ENCODE assay signal across 9 cellular contexts in the genomic region with DNA sequence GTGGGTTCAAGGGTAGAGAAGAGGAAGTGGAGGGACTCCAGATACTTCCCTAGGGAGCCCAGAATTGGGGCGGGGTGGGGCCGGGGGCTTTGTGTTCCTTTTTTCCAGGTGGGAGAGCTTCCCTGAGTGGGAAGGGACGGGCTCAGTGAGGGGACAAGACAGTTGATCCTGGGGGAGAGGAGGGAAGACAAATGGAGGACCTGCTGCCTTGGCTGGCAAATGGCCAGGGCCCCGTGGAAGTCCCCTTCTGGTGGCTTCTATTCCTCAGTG. TPM values are rescaled to one million over a fixed set of nuclear protein-coding genes. Genes with fewer than 3 reads are reported as not detected.
A peak's percentile ranks its signal among the peaks of the same experiment; 100 is the strongest.
DNase-seq lines count a peak whose midpoint lies in the region; ATAC-seq and TF ChIP-seq lines count a peak whose summit lies in the region.
"Had no signal": no experiment of that assay in that cellular context is flagged by ENCODE, and none has a peak within 500 bp of the region (broad histone marks: within the 10 kb centered on the region; RNA-seq: fewer than 3 reads in every experiment).

No MANE protein-coding gene starts in this region.

- peaks cover 16% of the 10 kb centered on the region for H3K27me3 Mint-ChIP-seq in activated naive CD4-positive, alpha-beta T cell treated with anti-CD3 and anti-CD28 coated beads, Interleukin-2, amount 10 ng/mL, durations not matched to agents 7 days and 5 days

- peak overlapping the region in 1 of 3 donors; percentile 98 for H3K4me3 ChIP-seq in right lobe of liver
- H3K4me3 ChIP-seq in tibial nerve = peak overlapping the region in 2 of 4 donors; percentile 73 to 89
- H3K4me3 ChIP-seq in hepatocyte = no peak overlapping the region
- H3K4me3 ChIP-seq: A549 had no signal

- H3K9me3 Mint-ChIP-seq in activated naive CD4-positive, alpha-beta T cell treated with anti-CD3 and anti-CD28 coated beads, Interleukin-2, amount 10 ng/mL, durations not matched to agents 7 days and 5 days = no peaks in the 10 kb centered on the region

- no peak overlapping the region for H3K4me2 ChIP-seq in hepatocyte

- no peaks in the 10 kb centered on the region for H3K9me2 ChIP-seq in hepatocyte (replicated peaks; ENCODE audit: insufficient read depth)

- H4K20me1 ChIP-seq in hepatocyte (ENCODE audit: insufficient read depth, poor library complexity, severe bottlenecking) = no peaks in the 10 kb centered on the region

- no peak for TF ChIP-seq EP300 in tibial nerve (IDR thresholded peaks at IDR 0.05)

- H3K9me3 ChIP-seq in right lobe of liver = no peaks in the 10 kb centered on the region
- H3K9me3 ChIP-seq in tibial nerve = no peaks in the 10 kb centered on the region
- no peaks in the 10 kb centered on the region for H3K9me3 ChIP-seq in hepatocyte (ENCODE audit: low read depth)
- H3K9me3 ChIP-seq: A549 had no signal

- intact Hi-C loops in right lobe of liver (cut with DNase I) = no loop called here

- ATAC-seq in right lobe of liver = no peak
- no peak for ATAC-seq in GM18858 (IDR thresholded peaks at IDR 0.05; ENCODE audit: unreplicated experiment)
- ATAC-seq: A549 had no signal

- H3K4me1 ChIP-seq in right lobe of liver = peaks cover 3 to 27% (median 10%) of the 10 kb centered on the region in 4 donors
- H3K4me1 ChIP-seq in tibial nerve = peaks cover 0 to 46% (median 33%) of the 10 kb centered on the region in 4 donors
- H3K4me1 ChIP-seq in hepatocyte (ENCODE audit: insufficient read depth) = peaks cover 15% of the 10 kb centered on the region

- H3K4me1 Mint-ChIP-seq in activated naive CD4-positive, alpha-beta T cell treated with anti-CD3 and anti-CD28 coated beads, Interleukin-2, amount 10 ng/mL, durations not matched to agents 7 days and 5 days = peaks cover 43% of the 10 kb centered on the region

- WGBS in right lobe of liver (ENCODE audit: insufficient coverage, low coverage, low lambda C conversion rate, missing lambda C conversion rate) = 40% methylated on average over 4 of the region's 4 CpGs
- WGBS in tibial nerve, 2 donors = 59 to 68% methylated on average over 4 of the region's 4 CpGs
- 100% methylated on average over 1 of the region's 4 CpGs for WGBS in hepatocyte (ENCODE audit: low lambda C conversion rate, missing lambda C conversion rate)

- TF ChIP-seq POLR2A in right lobe of liver (IDR thresholded peaks at IDR 0.05) = no peak
- TF ChIP-seq POLR2A in tibial nerve (IDR thresholded peaks at IDR 0.05) = no peak

- H3K79me2 ChIP-seq in hepatocyte = peaks cover 12% of the 10 kb centered on the region

- H2AFZ ChIP-seq in hepatocyte = no peak overlapping the region

- H3K4me3 Mint-ChIP-seq in activated naive CD4-positive, alpha-beta T cell treated with anti-CD3 and anti-CD28 coated beads, Interleukin-2, amount 10 ng/mL, durations not matched to agents 7 days and 5 days = peak overlapping the region; percentile 79

- CTCF ChIA-PET in activated naive CD4-positive, alpha-beta T cell treated with anti-CD3 and anti-CD28 coated beads, Interleukin-2, amount 10 ng/mL, durations not matched to agents 7 days and 5 days (lab: Charles Lee) = no interaction called here

- DNase-seq in SKM-1 treated with dmso at 0.1 percent for 144 hours (lab: John Stamatoyannopoulos, UW; ENCODE audit: unreplicated experiment) (peak; percentile 52), SKM-1 (lab: John Stamatoyannopoulos, UW; ENCODE audit: unreplicated experiment) (no peak), right lobe of liver (peak in 2 of 3 donors; percentile 70 to 76), tibial nerve (ENCODE audit: low spot score in 2 of 2) (peak; percentile 30 to 35), mucosa of gallbladder (ENCODE audit: low spot score) (no peak), hepatocyte (ENCODE audit: low spot score) (no peak)
- DNase-seq in activated naive CD4-positive, alpha-beta T cell treated with anti-CD3 and anti-CD28 coated beads, Interleukin-2, amount 10 ng/mL, durations not matched to agents 7 days and 5 days = no peak

- H3K36me3 ChIP-seq in right lobe of liver (peaks cover 0 to 43% (median 7%) of the 10 kb centered on the region in 4 donors), tibial nerve (peaks cover 0 to 40% (median 9%) of the 10 kb centered on the region in 3 donors), hepatocyte (replicated peaks; ENCODE audit: insufficient read depth, low read depth) (no peaks in the 10 kb centered on the region)

- no peak for TF ChIP-seq CTCF in right lobe of liver (IDR thresholded peaks at IDR 0.05)
- TF ChIP-seq CTCF in tibial nerve (IDR thresholded peaks at IDR 0.05) = no peak
- TF ChIP-seq CTCF in hepatocyte (IDR thresholded peaks at IDR 0.05; ENCODE audit: poor library complexity) = no peak

- no peaks in the 10 kb centered on the region for H3K27me3 ChIP-seq in right lobe of liver
- H3K27me3 ChIP-seq in tibial nerve = no peaks in the 10 kb centered on the region
- no peaks in the 10 kb centered on the region for H3K27me3 ChIP-seq in hepatocyte

- H3K27ac ChIP-seq in right lobe of liver = peak overlapping the region; percentile 28 to 98 (median 40)
- peak overlapping the region in 2 of 4 donors; percentile 89 to 96 for H3K27ac ChIP-seq in tibial nerve
- no peak overlapping the region for H3K27ac ChIP-seq in hepatocyte
- H3K27ac ChIP-seq: A549 had no signal

- peak overlapping the region; percentile 89 for H3K27ac Mint-ChIP-seq in activated naive CD4-positive, alpha-beta T cell treated with anti-CD3 and anti-CD28 coated beads, Interleukin-2, amount 10 ng/mL, durations not matched to agents 7 days and 5 days

- peaks cover 30% of the 10 kb centered on the region for H3K36me3 Mint-ChIP-seq in activated naive CD4-positive, alpha-beta T cell treated with anti-CD3 and anti-CD28 coated beads, Interleukin-2, amount 10 ng/mL, durations not matched to agents 7 days and 5 days

RNA-seq across cellular contexts. Expression of a gene that starts 2.6 kb away (rescaled TPM):
- 100 to 1,000 TPM; 198 to 296 (median 222) TPM for total RNA-seq in right lobe of liver
- 100 to 1,000 TPM in 2 of 4 donors, 10 to 100 TPM in 2; 83.5 to 145 (median 105) TPM for total RNA-seq in tibial nerve
- 101 TPM for total RNA-seq in mucosa of gallbladder
- total RNA-seq in hepatocyte = 123 and 161 TPM in 2 replicates
- polyA plus RNA-seq in hepatocyte = 5.0 and 7.1 TPM in 2 replicates

RNA-seq across cellular contexts. Expression of a gene that starts 14.8 kb away (rescaled TPM):
- total RNA-seq in right lobe of liver (1 to 10 TPM in 1 of 6 experiments, under 1 TPM in 4, not detected in 1; 0.06 to 1.5 (median 0.31) TPM), tibial nerve (under 1 TPM in 3 of 4 donors, not detected in 1; 0.21 to 0.60 (median 0.59) TPM), mucosa of gallbladder (0.09 TPM), hepatocyte (0.04 and 0.10 TPM in 2 replicates)
- 0.05 TPM in 1 of 2 replicates, not detected in the other for polyA plus RNA-seq in hepatocyte

RNA-seq across cellular contexts. Expression of a gene that starts 23.4 kb away (rescaled TPM):
- total RNA-seq in right lobe of liver (10 to 100 TPM; 31.1 to 41.4 (median 36.5) TPM), tibial nerve (10 to 100 TPM; 54.2 to 72.9 (median 56.8) TPM), mucosa of gallbladder (55.2 TPM), hepatocyte (41.7 and 48.3 TPM in 2 replicates)
- polyA plus RNA-seq in hepatocyte = 64.0 and 77.7 TPM in 2 replicates

RNA-seq across cellular contexts. Expression of a gene that starts 27.7 kb away (rescaled TPM):
- total RNA-seq in right lobe of liver (10 to 100 TPM; 15.8 to 34.6 (median 30.5) TPM), tibial nerve (10 to 100 TPM; 15.1 to 35.2 (median 27.7) TPM), mucosa of gallbladder (60.1 TPM), hepatocyte (32.2 and 32.9 TPM in 2 replicates)
- 217 and 227 TPM in 2 replicates for polyA plus RNA-seq in hepatocyte

RNA-seq across cellular contexts. Expression of a gene that starts 38.2 kb away (rescaled TPM):
- total RNA-seq in right lobe of liver (10 to 100 TPM; 16.3 to 37.5 (median 23.3) TPM), tibial nerve (10 to 100 TPM; 19.2 to 34.5 (median 23.1) TPM), mucosa of gallbladder (35.0 TPM), hepatocyte (70.3 and 75.7 TPM in 2 replicates)
- polyA plus RNA-seq in hepatocyte = 33.0 and 38.2 TPM in 2 replicates

Comparison
In these comparisons a context has a peak if more than half of its experiments do, and no peak if none do; other contexts are left out.
1. DNase-seq: peak in SKM-1 treated with dmso at 0.1 percent for 144 hours (single experiment), right lobe of liver (2 of 3) and tibial nerve (2 of 2); none in SKM-1 (single experiment), activated naive CD4-positive, alpha-beta T cell treated with anti-CD3 and anti-CD28 coated beads, Interleukin-2, amount 10 ng/mL, durations not matched to agents 7 days and 5 days (single experiment), mucosa of gallbladder (single experiment) and hepatocyte (single experiment).